In genomic region chr4:168832746-168833575, GRCh38 we compare ENCODE assay signal across 8 cellular contexts.
DNase-seq lines count a peak whose midpoint lies in the region; ATAC-seq and TF ChIP-seq lines count a peak whose summit lies in the region.

No MANE protein-coding gene starts in this region.

- H3K27me3 ChIP-seq in mucosa of rectum (ENCODE audit: control insufficient read depth in 2 of 2, insufficient read depth in 2 of 2, low read length in 2 of 2) (no peaks in the 10 kb centered on the region), vagina (no peaks in the 10 kb centered on the region)

- H3K4me3 ChIP-seq in mucosa of rectum (ENCODE audit: low read length in 2 of 2) (peak overlapping the region; percentile 77 to 93), vagina (peak overlapping the region; percentile 69 to 89)

- H3K36me3 ChIP-seq in mucosa of rectum (ENCODE audit: control insufficient read depth in 2 of 2, insufficient read depth in 2 of 2, low read length in 2 of 2) (peaks cover 3 to 4% of the 10 kb centered on the region in 2 donors), vagina (no peaks in the 10 kb centered on the region)

- H3K9me3 ChIP-seq in mucosa of rectum (ENCODE audit: control insufficient read depth in 2 of 2, low read length in 2 of 2) (no peaks in the 10 kb centered on the region), vagina (no peaks in the 10 kb centered on the region)

- H3K9ac ChIP-seq in mucosa of rectum (ENCODE audit: low read depth in 1 of 2, low read length in 2 of 2) = peak overlapping the region; percentile 63 to 90

- peaks cover 1% of the 10 kb centered on the region for H3K36me3 Mint-ChIP-seq in T-helper 2 cell treated with Interferon-gamma antibody and Interleukin-4, amounts not matched to agents 5 μg/mL and 100 μg/mL, for 36 hours (ENCODE audit: low read depth)

- peak overlapping the region; percentile 88 for H3K4me3 Mint-ChIP-seq in T-helper 2 cell treated with Interferon-gamma antibody and Interleukin-4, amounts not matched to agents 5 μg/mL and 100 μg/mL, for 36 hours

- ATAC-seq in SK-N-SH treated with all-trans-retinoic acid at 6 μM for 48 hours (peak; percentile 52), GM21423 (IDR thresholded peaks at IDR 0.05; ENCODE audit: unreplicated experiment) (no peak)

- H3K9me3 Mint-ChIP-seq in T-helper 2 cell treated with Interferon-gamma antibody and Interleukin-4, amounts not matched to agents 5 μg/mL and 100 μg/mL, for 36 hours = no peaks in the 10 kb centered on the region

- intact Hi-C loops in vagina (cut with DNase I) = loop anchor here (10.0 kb wide), 3 partner anchors 82 to 198 kb away; no protein-coding TSS in a partner anchor

- DNase-seq in T-helper 2 cell treated with Interferon-gamma antibody and Interleukin-4, amounts not matched to agents 5 μg/mL and 100 μg/mL, for 36 hours (ENCODE audit: low spot score) = no peak
- DNase-seq in T-helper 2 cell = no peak
- DNase-seq in epithelial cell of prostate (ENCODE audit: low read depth, low spot score) = no peak
- DNase-seq in vagina (ENCODE audit: extremely low spot score in 2 of 2) = peak in 1 of 2 donors; percentile 87
- no peak for DNase-seq in RPMI8226

- TF ChIP-seq POLR2A in vagina (IDR thresholded peaks at IDR 0.05) = no peak

- H3K4me1 ChIP-seq in mucosa of rectum (ENCODE audit: control insufficient read depth in 2 of 2, insufficient read depth in 2 of 2, low read length in 2 of 2) = peaks cover 10 to 13% of the 10 kb centered on the region in 2 donors
- peaks cover 51% of the 10 kb centered on the region for H3K4me1 ChIP-seq in vagina

- TF ChIP-seq CTCF in vagina (IDR thresholded peaks at IDR 0.05) = no peak

- H3K27me3 Mint-ChIP-seq in T-helper 2 cell treated with Interferon-gamma antibody and Interleukin-4, amounts not matched to agents 5 μg/mL and 100 μg/mL, for 36 hours (ENCODE audit: low read depth) = peaks cover 41% of the 10 kb centered on the region

- H3K27ac ChIP-seq in epithelial cell of prostate (peak overlapping the region; percentile 75), mucosa of rectum (ENCODE audit: low read depth in 2 of 2, low read length in 2 of 2) (peak overlapping the region; percentile 82 to 85), vagina (peak overlapping the region; percentile 92)

- no peak overlapping the region for H3K27ac Mint-ChIP-seq in T-helper 2 cell treated with Interferon-gamma antibody and Interleukin-4, amounts not matched to agents 5 μg/mL and 100 μg/mL, for 36 hours

- H3K4me1 Mint-ChIP-seq in T-helper 2 cell treated with Interferon-gamma antibody and Interleukin-4, amounts not matched to agents 5 μg/mL and 100 μg/mL, for 36 hours (ENCODE audit: low read depth) = peaks cover 22% of the 10 kb centered on the region

TF ChIP-seq in SK-N-SH treated with all-trans-retinoic acid at 6 μM for 48 hours, 23 proteins besides CTCF, POLR2A, EP300 and RAD21:
- TF ChIP-seq ZNF565 (CRISPR knock-in tag; conservative IDR thresholded peaks at IDR 0.05; ENCODE audit: low read depth) = no peak
- TF ChIP-seq, protein P1, sequence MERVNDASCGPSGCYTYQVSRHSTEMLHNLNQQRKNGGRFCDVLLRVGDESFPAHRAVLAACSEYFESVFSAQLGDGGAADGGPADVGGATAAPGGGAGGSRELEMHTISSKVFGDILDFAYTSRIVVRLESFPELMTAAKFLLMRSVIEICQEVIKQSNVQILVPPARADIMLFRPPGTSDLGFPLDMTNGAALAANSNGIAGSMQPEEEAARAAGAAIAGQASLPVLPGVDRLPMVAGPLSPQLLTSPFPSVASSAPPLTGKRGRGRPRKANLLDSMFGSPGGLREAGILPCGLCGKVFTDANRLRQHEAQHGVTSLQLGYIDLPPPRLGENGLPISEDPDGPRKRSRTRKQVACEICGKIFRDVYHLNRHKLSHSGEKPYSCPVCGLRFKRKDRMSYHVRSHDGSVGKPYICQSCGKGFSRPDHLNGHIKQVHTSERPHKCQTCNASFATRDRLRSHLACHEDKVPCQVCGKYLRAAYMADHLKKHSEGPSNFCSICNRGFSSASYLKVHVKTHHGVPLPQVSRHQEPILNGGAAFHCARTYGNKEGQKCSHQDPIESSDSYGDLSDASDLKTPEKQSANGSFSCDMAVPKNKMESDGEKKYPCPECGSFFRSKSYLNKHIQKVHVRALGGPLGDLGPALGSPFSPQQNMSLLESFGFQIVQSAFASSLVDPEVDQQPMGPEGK (CRISPR knock-in tag; IDR thresholded peaks at IDR 0.05; ENCODE audit: borderline replicate concordance) = no peak
- no peak for TF ChIP-seq OSR1 (CRISPR knock-in tag; IDR thresholded peaks at IDR 0.05)
- no peak for TF ChIP-seq RARB (CRISPR knock-in tag; IDR thresholded peaks at IDR 0.05)
- TF ChIP-seq CSDC2 (CRISPR knock-in tag; IDR thresholded peaks at IDR 0.05) = no peak
- TF ChIP-seq CREB5 (CRISPR knock-in tag; IDR thresholded peaks at IDR 0.05; ENCODE audit: low read depth) = no peak
- no peak for TF ChIP-seq ZC3H10 (CRISPR knock-in tag; IDR thresholded peaks at IDR 0.05)
- no peak for TF ChIP-seq POU6F1 (CRISPR knock-in tag; IDR thresholded peaks at IDR 0.05; ENCODE audit: borderline replicate concordance, low read depth)
- no peak for TF ChIP-seq CSRNP3 (CRISPR knock-in tag; IDR thresholded peaks at IDR 0.05)
- TF ChIP-seq ZNF8 (CRISPR knock-in tag; IDR thresholded peaks at IDR 0.05) = no peak
- TF ChIP-seq TOX (CRISPR knock-in tag; IDR thresholded peaks at IDR 0.05; ENCODE audit: borderline replicate concordance) = no peak
